8 cellular contexts compared by ENCODE assay signal in the genomic region with DNA sequence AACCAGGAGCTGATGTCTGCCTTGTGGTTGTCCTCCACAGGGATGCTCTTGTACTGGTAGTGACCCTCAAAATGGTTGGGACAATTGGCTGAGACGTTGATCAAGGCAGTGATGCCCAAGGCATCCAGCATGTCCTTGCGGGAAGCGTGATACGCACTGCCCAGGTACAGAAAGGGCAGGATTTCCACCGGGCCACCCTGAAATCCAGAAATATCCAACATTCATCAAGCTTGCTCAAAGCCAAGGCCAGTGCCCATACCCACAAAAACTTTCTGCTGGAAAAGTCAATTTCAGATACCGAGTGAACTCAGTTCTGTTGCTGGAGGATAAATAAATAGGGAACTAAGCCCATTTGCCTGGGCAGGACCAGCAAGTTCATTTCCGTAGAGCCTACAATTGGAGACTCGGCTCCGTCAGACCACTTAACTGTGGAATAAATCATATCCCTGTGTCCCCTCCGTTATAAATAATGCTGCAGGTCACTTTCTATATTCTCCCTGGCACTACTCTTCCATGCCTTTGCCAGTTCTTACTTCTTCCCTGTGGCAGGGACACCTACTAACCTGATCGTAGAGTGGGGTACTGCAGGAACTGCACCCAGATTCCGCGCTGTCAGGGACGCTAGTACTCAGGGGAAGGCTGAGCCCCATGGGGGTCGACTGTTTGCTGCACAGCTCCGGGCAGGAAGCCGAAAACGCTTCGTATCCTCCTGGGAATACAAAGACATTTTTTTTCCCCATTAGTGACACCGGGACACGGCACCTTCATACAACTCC. TPM values are rescaled to one million over a fixed set of nuclear protein-coding genes. Genes with fewer than 3 reads are reported as not detected.
DNase-seq lines count a peak whose midpoint lies in the region; ATAC-seq, FAIRE-seq and TF ChIP-seq lines count a peak whose summit lies in the region.

No MANE protein-coding gene starts in this region.

- peak overlapping the region; percentile 88 for H3K14ac ChIP-seq in IMR-90 (replicated peaks; ENCODE audit: low read depth, low read length)

- peak overlapping the region; percentile 5 to 59; a peak in 3 of 4 replicates for H4K8ac ChIP-seq in IMR-90 (ENCODE audit: low read depth in 2 of 2, low read length in 2 of 2)

- H3K9me1 ChIP-seq in IMR-90 (ENCODE audit: insufficient read depth, low read length) = peaks cover 8% of the 10 kb centered on the region

- POLR2A ChIA-PET in IMR-90 (lab: Charles Lee; ENCODE audit: unreplicated experiment) = interaction anchor here (0.6 to 2.5 kb wide), 7 partner anchors 29 to 162 kb away, joined by 3 to 23 read pairs (median 3); no protein-coding TSS in a partner anchor

- H4K91ac ChIP-seq in IMR-90 (ENCODE audit: insufficient read depth, low read depth, low read length) = peak overlapping the region; percentile 2; the same call in 1 of the 2 replicates

- H2BK5ac ChIP-seq in IMR-90 (ENCODE audit: low read depth, low read length, poor library complexity, severe bottlenecking) = peak overlapping the region; percentile 89

- in situ Hi-C loops in IMR-90 (cut with MboI; ENCODE audit: low sequenced_read_pairs) (loop anchor here (5.0 to 10.0 kb wide), 2 partner anchors 52 to 135 kb away; no protein-coding TSS in a partner anchor), astrocyte of the cerebellum (cut with HindIII; ENCODE audit: low sequenced_read_pairs) (no loop called here)

- TF ChIP-seq RAD21 in IMR-90 (IDR thresholded peaks at IDR 0.05; ENCODE audit: low read length) = no peak

- no peak overlapping the region for H2BK20ac ChIP-seq in IMR-90 (ENCODE audit: low read depth, low read length)

- TF ChIP-seq POLR2A in IMR-90 (IDR thresholded peaks at IDR 0.05; ENCODE audit: low read depth, low read length) = no peak

- no peak overlapping the region for H2BK15ac ChIP-seq in IMR-90 (ENCODE audit: low read depth, low read length)

- TF ChIP-seq CTCF in IMR-90 (conservative IDR thresholded peaks at IDR 0.05; ENCODE audit: low read depth, low read length) (no peak), astrocyte of the cerebellum (IDR thresholded peaks at IDR 0.05; ENCODE audit: low read depth, low read length, missing control alignments) (no peak)

- H2AK5ac ChIP-seq in IMR-90 (ENCODE audit: low read depth, low read length) = peak overlapping the region; percentile 17

- ATAC-seq in IMR-90 (ENCODE audit: low read depth) (no peak), GM18867 (IDR thresholded peaks at IDR 0.05; ENCODE audit: unreplicated experiment) (no peak), GM18861 (IDR thresholded peaks at IDR 0.05; ENCODE audit: unreplicated experiment) (no peak)

- intact Hi-C loops in IMR-90 (cut with micrococcal nuclease) = loop anchor here (1.0 to 5.0 kb wide), 3 partner anchors 37 to 162 kb away; no protein-coding TSS in a partner anchor

- H2AFZ ChIP-seq in IMR-90 (replicated peaks; ENCODE audit: low read length, poor library complexity) = peak overlapping the region; percentile 19

- dilution Hi-C loops in IMR-90 (cut with HindIII; ENCODE audit: low sequenced_read_pairs, unreplicated experiment) = no loop called here

- peak overlapping the region; percentile 76 for H3K4ac ChIP-seq in IMR-90 (ENCODE audit: low read depth, low read length)

- no peaks in the 10 kb centered on the region for H3K9me3 ChIP-seq in BLaER1
- no peaks in the 10 kb centered on the region for H3K9me3 ChIP-seq in IMR-90 (ENCODE audit: control insufficient read depth, insufficient read depth, low read length)
- H3K9me3 ChIP-seq in iPS-18a (ENCODE audit: control insufficient read depth, low read depth, low read length) = no peaks in the 10 kb centered on the region
- no peaks in the 10 kb centered on the region for H3K9me3 ChIP-seq in small intestine (ENCODE audit: control insufficient read depth, low read depth)

- FAIRE-seq in small intestine (lab: Jason Lieb, UNC) = no peak

- H3K79me1 ChIP-seq in IMR-90 (ENCODE audit: low read depth in 1 of 2, low read length in 2 of 2) = peaks cover 6 to 34% of the 10 kb centered on the region in 2 experiments

- H3K9ac ChIP-seq in BLaER1 = peak overlapping the region; percentile 100
- H3K9ac ChIP-seq in IMR-90 (ENCODE audit: low read depth, low read length) = peak overlapping the region; percentile 94
- peak overlapping the region; percentile 93 for H3K9ac ChIP-seq in iPS-18a (ENCODE audit: low read length)

- 0 out of 2 replicates have a peak overlapping the region, but pooled peaks have one; percentile 7 for H2BK120ac ChIP-seq in IMR-90 (ENCODE audit: low read depth, low read length)

- H3K56ac ChIP-seq in IMR-90 (ENCODE audit: extremely low read depth, insufficient read depth, low read length) = peak overlapping the region; percentile 86

- H3K36me3 ChIP-seq in BLaER1 (peaks cover 39% of the 10 kb centered on the region), IMR-90 (ENCODE audit: control insufficient read depth, insufficient read depth, low read length) (peaks cover 28% of the 10 kb centered on the region), iPS-18a (ENCODE audit: control insufficient read depth, low read depth, low read length) (peaks cover 21% of the 10 kb centered on the region), small intestine (ENCODE audit: control insufficient read depth in 2 of 2, insufficient read depth in 2 of 2, low read length in 2 of 2) (peaks cover 5 to 18% of the 10 kb centered on the region in 2 donors)

- H3K27me3 ChIP-seq in BLaER1 (no peaks in the 10 kb centered on the region), IMR-90 (ENCODE audit: control insufficient read depth, insufficient read depth, low read length) (no peaks in the 10 kb centered on the region), iPS-18a (ENCODE audit: control insufficient read depth, insufficient read depth, low read length) (peaks cover 38% of the 10 kb centered on the region), small intestine (ENCODE audit: control insufficient read depth in 2 of 2, insufficient read depth in 2 of 2, low read length in 2 of 2) (no peaks in the 10 kb centered on the region)

- DNase-seq in IMR-90 (peak; percentile 51), astrocyte of the cerebellum (ENCODE audit: low read depth) (no peak), small intestine (peak; percentile 36), DMS153 (lab: John Stamatoyannopoulos, UW) (no peak)

- H4K5ac ChIP-seq in IMR-90 (ENCODE audit: low read depth, low read length) = peak overlapping the region; percentile 28

- peak overlapping the region; percentile 100 for H3K4me3 ChIP-seq in BLaER1
- peak overlapping the region; percentile 88 for H3K4me3 ChIP-seq in IMR-90 (ENCODE audit: insufficient read depth, low read depth, low read length)
- peak overlapping the region; percentile 69 for H3K4me3 ChIP-seq in astrocyte of the cerebellum (ENCODE audit: low read depth, low read length)
- peak overlapping the region; percentile 84 for H3K4me3 ChIP-seq in iPS-18a (ENCODE audit: low read length)
- peak overlapping the region; percentile 70 to 86 for H3K4me3 ChIP-seq in small intestine (ENCODE audit: low read depth in 1 of 2, low read length in 2 of 2)

- H3K27ac ChIP-seq in BLaER1 = peak overlapping the region; percentile 99
- peak overlapping the region; percentile 91 for H3K27ac ChIP-seq in IMR-90 (ENCODE audit: insufficient read depth, low read length)
- H3K27ac ChIP-seq in iPS-18a (ENCODE audit: low read length) = no peak overlapping the region
- peak overlapping the region; percentile 98 to 99 for H3K27ac ChIP-seq in small intestine (ENCODE audit: low read depth in 1 of 2, low read length in 1 of 2)

- H3K23ac ChIP-seq in IMR-90 (ENCODE audit: low read depth, low read length) = peak overlapping the region; percentile 91

- peak overlapping the region; percentile 93 for H3K18ac ChIP-seq in IMR-90 (ENCODE audit: low read depth, low read length)

- peak overlapping the region; percentile 92 for H2AK9ac ChIP-seq in IMR-90 (replicated peaks; ENCODE audit: low read depth, low read length, poor library complexity)

- CTCF ChIA-PET in IMR-90 (lab: Yijun Ruan, JAX) = interaction anchor here (0.5 to 3.4 kb wide), 9 partner anchors 25 to 1864 kb away, joined by 3 to 18 read pairs (median 4); no protein-coding TSS in a partner anchor

- H4K20me1 ChIP-seq in BLaER1 (peaks cover 55% of the 10 kb centered on the region), IMR-90 (ENCODE audit: insufficient read depth, low read length) (peaks cover 56% of the 10 kb centered on the region)

- 4% methylated on average over 3 of the region's 21 CpGs; no CpG with 5 or more reads in 1 of the 2 experiments for WGBS in IMR-90 (ENCODE audit: extremely low coverage in 2 of 2, insufficient read length in 1 of 2), 2 experiments
- 20 to 27% (median 24%) methylated on average over 21 of the region's 21 CpGs for WGBS in small intestine, 3 donors

- H3K4me2 ChIP-seq in BLaER1 (peak overlapping the region; percentile 94), IMR-90 (ENCODE audit: low read depth, low read length) (peak overlapping the region; percentile 97)

- peaks cover 73% of the 10 kb centered on the region for H3K4me1 ChIP-seq in BLaER1
- H3K4me1 ChIP-seq in IMR-90 (ENCODE audit: control insufficient read depth, insufficient read depth, low read length) = peaks cover 21% of the 10 kb centered on the region
- peaks cover 20% of the 10 kb centered on the region for H3K4me1 ChIP-seq in iPS-18a (ENCODE audit: control insufficient read depth, low read depth, low read length)
- peaks cover 4 to 13% of the 10 kb centered on the region in 2 donors for H3K4me1 ChIP-seq in small intestine (ENCODE audit: control insufficient read depth in 2 of 2, insufficient read depth in 1 of 2, low read depth in 1 of 2, low read length in 1 of 2)

- TSS peak; percentile 41 for BruUV-seq in IMR-90 (replicated peaks; lab: Mats Ljungman, UMichigan)

TF ChIP-seq in IMR-90, 13 proteins besides CTCF, POLR2A, EP300 and RAD21 (continues in another document):
- TF ChIP-seq, protein P1, sequence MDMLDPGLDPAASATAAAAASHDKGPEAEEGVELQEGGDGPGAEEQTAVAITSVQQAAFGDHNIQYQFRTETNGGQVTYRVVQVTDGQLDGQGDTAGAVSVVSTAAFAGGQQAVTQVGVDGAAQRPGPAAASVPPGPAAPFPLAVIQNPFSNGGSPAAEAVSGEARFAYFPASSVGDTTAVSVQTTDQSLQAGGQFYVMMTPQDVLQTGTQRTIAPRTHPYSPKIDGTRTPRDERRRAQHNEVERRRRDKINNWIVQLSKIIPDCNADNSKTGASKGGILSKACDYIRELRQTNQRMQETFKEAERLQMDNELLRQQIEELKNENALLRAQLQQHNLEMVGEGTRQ (IDR thresholded peaks at IDR 0.05; ENCODE audit: low read depth, low read length) = peak; percentile 12
- peak; percentile 8; the same call in 1 of the 2 replicates for TF ChIP-seq SMC3 (IDR thresholded peaks at IDR 0.05; ENCODE audit: low read depth, low read length)
- TF ChIP-seq FOS (IDR thresholded peaks at IDR 0.05; ENCODE audit: low read depth, low read length) = 0 out of 2 replicates have a peak, but pooled peaks have one; percentile 24
- TF ChIP-seq CHD1 (IDR thresholded peaks at IDR 0.05; ENCODE audit: low read depth, low read length) = no peak
- peak; percentile 29 for TF ChIP-seq NFE2L2 (IDR thresholded peaks at IDR 0.05; ENCODE audit: low read depth, low read length)

RNA-seq across cellular contexts. Expression of a gene that starts 1.2 kb away (rescaled TPM):
- total RNA-seq in IMR-90 (2012; rRNA removed) = 304 and 320 TPM in 2 replicates
- polyA plus RNA-seq in IMR-90 (2012; rRNA removed) (467 and 674 TPM in 2 replicates), small intestine (100 to 1,000 TPM in 1 of 3 donors, 10 to 100 TPM in 2; 64.4 to 216 (median 65.4) TPM)
- polyA plus RNA-seq in IMR-90 (2012; cell fraction: cytosol; rRNA removed) = 405 and 1,457 TPM in 2 replicates
- 1,904 and 1,990 TPM in 2 replicates for polyA plus RNA-seq in IMR-90 (2012; cell fraction: nucleus; rRNA removed; ENCODE audit: low replicate concordance)

Comparison
In these comparisons a context has a peak if more than half of its experiments do, and no peak if none do; other contexts are left out.
1. DNase-seq: peak in IMR-90 (single experiment) and small intestine (single experiment); none in astrocyte of the cerebellum (single experiment) and DMS153 (single experiment).
2. Peak in every context shown above with its lines, with median percentiles within 50 percentile points of each other: H3K4me3 ChIP-seq and H3K9ac ChIP-seq.